ENCODE assay signal across 9 cellular contexts in genomic region chr11:10488581-10489443, GRCh38. TPM values are rescaled to one million over a fixed set of nuclear protein-coding genes. Genes with fewer than 3 reads are reported as not detected.
DNase-seq lines count a peak whose midpoint lies in the region; ATAC-seq and TF ChIP-seq lines count a peak whose summit lies in the region.
"Had no signal": no experiment of that assay in that cellular context is flagged by ENCODE, and none has a peak within 500 bp of the region (broad histone marks: within the 10 kb centered on the region; RNA-seq: fewer than 3 reads in every experiment).

No MANE protein-coding gene starts in this region.

- H3K4me1 Mint-ChIP-seq in CD14-positive monocyte (peaks cover 12% of the 10 kb centered on the region), IgD-negative memory B cell (peaks cover 10 to 28% (median 26%) of the 10 kb centered on the region in 3 donors)

- H3K4me3 ChIP-seq in tibial nerve (no peak overlapping the region), HAP-1 (no peak overlapping the region), mesendoderm (ENCODE audit: low read length) (no peak overlapping the region)

- H3K27me3 ChIP-seq in tibial nerve (no peaks in the 10 kb centered on the region), HAP-1 (ENCODE audit: low read depth) (no peaks in the 10 kb centered on the region), mesendoderm (ENCODE audit: insufficient read depth, low read length, poor library complexity) (no peaks in the 10 kb centered on the region)

- H2AK5ac ChIP-seq in mesendoderm (ENCODE audit: low read length) = no peak overlapping the region

- in situ Hi-C loops in HAP-1 (cut with MboI; ENCODE audit: low sequenced_read_pairs) = no loop called here

- WGBS in tibial nerve, 2 donors = 89 to 94% methylated on average over 11 of the region's 11 CpGs
- no CpG with 5 or more reads among the region's 11 CpGs for WGBS in mesendoderm (ENCODE audit: extremely low coverage, insufficient coverage, low lambda C conversion rate)

- H3K79me2 ChIP-seq in mesendoderm (ENCODE audit: control insufficient read depth, insufficient read depth, low read length) = no peaks in the 10 kb centered on the region

- TF ChIP-seq CTCF in CD14-positive monocyte (IDR thresholded peaks at IDR 0.05) (no peak), tibial nerve (IDR thresholded peaks at IDR 0.05) (no peak)

- H3K9me3 ChIP-seq in tibial nerve (no peaks in the 10 kb centered on the region), HAP-1 (no peaks in the 10 kb centered on the region)

- no peak for DNase-seq in CD14-positive monocyte (ENCODE audit: low spot score)
- peak; percentile 41 for DNase-seq in kidney tubule cell (ENCODE audit: low spot score)
- DNase-seq in tibial nerve (ENCODE audit: low spot score in 2 of 2) = no peak
- no peak for DNase-seq in HAP-1 (ENCODE audit: low spot score in 2 of 2)
- DNase-seq in stimulated activated naive CD4-positive, alpha-beta T cell treated with Interleukin-2 at 50 U/mL for 16 hours (lab: John Stamatoyannopoulos, UW) = no peak
- no peak for DNase-seq in mesendoderm
- DNase-seq: KG1 had no signal

- H3K18ac ChIP-seq in mesendoderm (ENCODE audit: low read length) = no peak overlapping the region

- no peak overlapping the region for H3K4me3 Mint-ChIP-seq in CD14-positive monocyte
- peak overlapping the region; percentile 18 to 80 (median 22) for H3K4me3 Mint-ChIP-seq in IgD-negative memory B cell

- no peak overlapping the region for H3K4me2 ChIP-seq in mesendoderm (ENCODE audit: low read length)

- ATAC-seq in GM19463 (IDR thresholded peaks at IDR 0.05; ENCODE audit: unreplicated experiment) = peak; percentile 74

- H3K27ac Mint-ChIP-seq in CD14-positive monocyte (peak overlapping the region in 5 of 7 donors; percentile 7 to 63 (median 45)), IgD-negative memory B cell (peak overlapping the region; percentile 93 to 99 (median 98))

- no peak overlapping the region for H3K23ac ChIP-seq in mesendoderm (ENCODE audit: low read length)

- no peak overlapping the region for H3K56ac ChIP-seq in mesendoderm (ENCODE audit: low read length)

- H3K36me3 ChIP-seq in tibial nerve (peaks cover 0 to 7% (median 0%) of the 10 kb centered on the region in 3 donors), HAP-1 (replicated peaks) (no peaks in the 10 kb centered on the region), mesendoderm (ENCODE audit: control insufficient read depth, insufficient read depth, low read length) (no peaks in the 10 kb centered on the region)

- H4K5ac ChIP-seq in mesendoderm (ENCODE audit: low read length) = no peak overlapping the region

- H3K4ac ChIP-seq in mesendoderm (ENCODE audit: low read depth, low read length) = no peak overlapping the region

- no peak for TF ChIP-seq EP300 in tibial nerve (IDR thresholded peaks at IDR 0.05)

- no peak for TF ChIP-seq POLR2A in tibial nerve (IDR thresholded peaks at IDR 0.05)

- intact Hi-C loops in CD14-positive monocyte (cut with micrococcal nuclease) = no loop called here

- H3K9me3 Mint-ChIP-seq in CD14-positive monocyte (peaks cover 0 to 2% (median 0%) of the 10 kb centered on the region in 7 donors), IgD-negative memory B cell (no peaks in the 10 kb centered on the region)

- no peak overlapping the region for H4K8ac ChIP-seq in mesendoderm (ENCODE audit: low read depth, low read length)

- no peak overlapping the region for H2BK15ac ChIP-seq in mesendoderm (replicated peaks; ENCODE audit: low read depth)

- no peak overlapping the region for H2BK120ac ChIP-seq in mesendoderm (ENCODE audit: low read depth, low read length)

- no peaks in the 10 kb centered on the region for H3K79me1 ChIP-seq in mesendoderm (ENCODE audit: low read length)

- H2BK5ac ChIP-seq in mesendoderm (ENCODE audit: low read length) = no peak overlapping the region

- H3K4me1 ChIP-seq in tibial nerve (peaks cover 0 to 12% (median 8%) of the 10 kb centered on the region in 4 donors), HAP-1 (no peaks in the 10 kb centered on the region), mesendoderm (ENCODE audit: control insufficient read depth, low read depth, low read length) (no peaks in the 10 kb centered on the region)

- peak overlapping the region in 1 of 4 donors; percentile 48 for H3K27ac ChIP-seq in tibial nerve
- H3K27ac ChIP-seq in mesendoderm (ENCODE audit: low read depth, low read length) = no peak overlapping the region

- H3K27me3 Mint-ChIP-seq in CD14-positive monocyte (ENCODE audit: low read depth in 3 of 3) = no peaks in the 10 kb centered on the region
- H3K27me3 Mint-ChIP-seq in IgD-negative memory B cell = no peaks in the 10 kb centered on the region

- H3K9ac ChIP-seq in mesendoderm (ENCODE audit: low read length) = no peak overlapping the region

- H3K36me3 Mint-ChIP-seq in CD14-positive monocyte = peaks cover 96 to 100% of the 10 kb centered on the region in 2 donors
- H3K36me3 Mint-ChIP-seq in IgD-negative memory B cell = peaks cover 6% of the 10 kb centered on the region

RNA-seq across cellular contexts. Expression of gene AMPD3, which starts 33.7 kb away (rescaled TPM):
- polyA plus RNA-seq in CD14-positive monocyte = 10 to 100 TPM; 10.5 to 14.3 TPM
- polyA plus RNA-seq in IgD-negative memory B cell = 30.7 TPM
- total RNA-seq in tibial nerve = 1 to 10 TPM; 1.0 to 8.7 (median 3.7) TPM
- 2.4 TPM for polyA plus RNA-seq in mesendoderm (2013, experiment 1 of 2)
- 2.3 TPM for polyA plus RNA-seq in mesendoderm (2013, experiment 2 of 2)

RNA-seq across cellular contexts. Expression of gene RNF141, which starts 52.2 kb away (rescaled TPM):
- polyA plus RNA-seq in CD14-positive monocyte (100 to 1,000 TPM in 1 of 2 donors, 10 to 100 TPM in 1; 98.3 to 114 TPM), IgD-negative memory B cell (73.6 TPM)
- total RNA-seq in tibial nerve = 10 to 100 TPM; 27.6 to 49.2 (median 40.5) TPM
- 11.9 TPM for polyA plus RNA-seq in mesendoderm (2013, experiment 1 of 2)
- 12.2 TPM for polyA plus RNA-seq in mesendoderm (2013, experiment 2 of 2)

Comparison
In these comparisons a context has a peak if more than half of its experiments do, and no peak if none do; other contexts are left out.
1. H3K4me3 Mint-ChIP-seq: peak in IgD-negative memory B cell (4 of 4); none in CD14-positive monocyte (0 of 2).